12 cellular contexts compared by ENCODE assay signal in genomic region chr4:76012388-76012801, GRCh38. TPM values are rescaled to one million over a fixed set of nuclear protein-coding genes. Genes with fewer than 3 reads are reported as not detected.
DNase-seq lines count a peak whose midpoint lies in the region; ATAC-seq, FAIRE-seq and TF ChIP-seq lines count a peak whose summit lies in the region.
"Had no signal": no experiment of that assay in that cellular context is flagged by ENCODE, and none has a peak within 500 bp of the region (broad histone marks: within the 10 kb centered on the region; RNA-seq: fewer than 3 reads in every experiment).

No MANE protein-coding gene starts in this region.

- H3K27me3 Mint-ChIP-seq in HFFc6 (ENCODE audit: insufficient read depth) (peaks cover 7% of the 10 kb centered on the region), activated B cell treated with CpG ODN at 0.5 μM for 24 hours (no peaks in the 10 kb centered on the region)

- H3K9me3 ChIP-seq in iPS-20b (ENCODE audit: insufficient read depth, low read depth, low read length), result no peaks in the 10 kb centered on the region
- no peaks in the 10 kb centered on the region for H3K9me3 ChIP-seq in stomach
- H3K9me3 ChIP-seq in pancreas, result no peaks in the 10 kb centered on the region

- WGBS in stomach, 5 donors, result 23 to 59% (median 50%) methylated on average over 1 of the region's 1 CpG
- WGBS in pancreas, 2 donors, result 85 to 88% methylated on average over 1 of the region's 1 CpG

- H3K36me3 ChIP-seq in iPS-20b (ENCODE audit: insufficient read depth, low read depth, low read length), result no peaks in the 10 kb centered on the region
- no peaks in the 10 kb centered on the region for H3K36me3 ChIP-seq in stomach
- no peaks in the 10 kb centered on the region for H3K36me3 ChIP-seq in pancreas

- peak overlapping the region; percentile 81 for H3K4me3 Mint-ChIP-seq in HFFc6
- no peak overlapping the region for H3K4me3 Mint-ChIP-seq in activated B cell treated with CpG ODN at 0.5 μM for 24 hours
- H3K4me3 Mint-ChIP-seq: activated T-cell treated with anti-CD3 and anti-CD28 coated beads, Interleukin-2, amount 50 U/mL, for 72 hours had no signal

- CTCF ChIA-PET in activated B cell treated with CpG ODN at 0.5 μM for 24 hours (lab: Charles Lee), result interaction anchor here (0.7 kb wide), 1 partner anchor 237 kb away, joined by 3 read pairs; no protein-coding TSS in a partner anchor

- peaks cover 11% of the 10 kb centered on the region for H3K4me1 ChIP-seq in iPS-20b (ENCODE audit: insufficient read depth, low read length)
- peaks cover 0 to 16% (median 8%) of the 10 kb centered on the region in 4 donors for H3K4me1 ChIP-seq in stomach
- peaks cover 0 to 14% (median 13%) of the 10 kb centered on the region in 3 donors for H3K4me1 ChIP-seq in pancreas

- peak overlapping the region; percentile 58; the same call in 1 of the 2 replicates for H3K9ac ChIP-seq in iPS-20b (ENCODE audit: low read depth, low read length)

- POLR2A ChIA-PET in activated B cell treated with CpG ODN at 0.5 μM for 24 hours (lab: Charles Lee), result interaction anchor here (1.0 to 1.9 kb wide), 2 partner anchors 43 to 50 kb away, joined by 3 to 8 read pairs; no protein-coding TSS in a partner anchor

- H3K36me3 Mint-ChIP-seq in HFFc6 (ENCODE audit: low read depth), result no peaks in the 10 kb centered on the region
- H3K36me3 Mint-ChIP-seq in activated B cell treated with CpG ODN at 0.5 μM for 24 hours (ENCODE audit: low read depth), result no peaks in the 10 kb centered on the region

- ATAC-seq in activated B cell treated with CpG ODN at 0.5 μM for 24 hours (ENCODE audit: low read depth) (no peak), pancreas (no peak)

- DNase-seq in HFFc6, result peak; percentile 51
- DNase-seq in activated B cell treated with CpG ODN at 0.5 μM for 24 hours, result no peak
- DNase-seq in stomach, result no peak
- DNase-seq in activated naive CD4-positive, alpha-beta T cell treated with anti-CD3 and anti-CD28 coated beads, Interleukin-2, amount 50 U/mL, for 16 hours, result no peak
- DNase-seq in substantia nigra (lab: John Stamatoyannopoulos, UW), result no peak
- no peak for DNase-seq in pancreas
- DNase-seq in posterior vena cava (ENCODE audit: low spot score), result no peak
- DNase-seq: activated T-cell treated with anti-CD3 and anti-CD28 coated beads, Interleukin-2, amount 50 U/mL, for 72 hours; effector CD8-positive, alpha-beta T cell had no signal

- no peak overlapping the region for H3K4me3 ChIP-seq in iPS-20b (ENCODE audit: low read length)
- no peak overlapping the region for H3K4me3 ChIP-seq in stomach
- H3K4me3 ChIP-seq in pancreas, result no peak overlapping the region

- H3K9me3 Mint-ChIP-seq in HFFc6, result no peaks in the 10 kb centered on the region
- H3K9me3 Mint-ChIP-seq in activated B cell treated with CpG ODN at 0.5 μM for 24 hours, result no peaks in the 10 kb centered on the region
- H3K9me3 Mint-ChIP-seq: activated T-cell treated with anti-CD3 and anti-CD28 coated beads, Interleukin-2, amount 50 U/mL, for 72 hours had no signal

- peaks cover 27% of the 10 kb centered on the region for H3K4me1 Mint-ChIP-seq in HFFc6 (ENCODE audit: low read depth)
- H3K4me1 Mint-ChIP-seq in activated B cell treated with CpG ODN at 0.5 μM for 24 hours, result peaks cover 20% of the 10 kb centered on the region

- TF ChIP-seq EP300 in stomach (IDR thresholded peaks at IDR 0.05), result no peak

- H3K27ac Mint-ChIP-seq in HFFc6 (peak overlapping the region; percentile 97), activated B cell treated with CpG ODN at 0.5 μM for 24 hours (peak overlapping the region; percentile 47)
- H3K27ac Mint-ChIP-seq: activated T-cell treated with anti-CD3 and anti-CD28 coated beads, Interleukin-2, amount 50 U/mL, for 72 hours had no signal

- no peak for FAIRE-seq in pancreas (lab: Jason Lieb, UNC)

- no peaks in the 10 kb centered on the region for H3K27me3 ChIP-seq in iPS-20b (ENCODE audit: insufficient read depth, low read length)
- no peaks in the 10 kb centered on the region for H3K27me3 ChIP-seq in stomach
- H3K27me3 ChIP-seq in pancreas, result no peaks in the 10 kb centered on the region

- TF ChIP-seq CTCF in HFFc6 (IDR thresholded peaks at IDR 0.05) (no peak), activated B cell treated with CpG ODN at 0.5 μM for 24 hours (IDR thresholded peaks at IDR 0.05) (no peak), stomach (IDR thresholded peaks at IDR 0.05) (no peak), pancreas (IDR thresholded peaks at IDR 0.05) (no peak)

- no peak for TF ChIP-seq POLR2A in stomach (IDR thresholded peaks at IDR 0.05)

- intact Hi-C loops in activated B cell treated with CpG ODN at 0.5 μM for 24 hours (cut with micrococcal nuclease), result loop anchor here (2.0 kb wide), 1 partner anchor 22 kb away; no protein-coding TSS in a partner anchor
- intact Hi-C loops in stomach (cut with DNase I; ENCODE audit: low total_unique reads), result no loop called here
- intact Hi-C loops in pancreas (cut with DNase I), result no loop called here
- intact Hi-C loops in posterior vena cava (cut with DNase I), result no loop called here

- H3K27ac ChIP-seq in iPS-20b (ENCODE audit: low read length), result no peak overlapping the region
- H3K27ac ChIP-seq in stomach, result peak overlapping the region in 4 of 5 donors; percentile 52 to 72 (median 69)
- H3K27ac ChIP-seq in substantia nigra (ENCODE audit: low read depth, low read length, poor library complexity, severe bottlenecking), result no peak overlapping the region
- peak overlapping the region in 2 of 4 donors; percentile 15 to 51 for H3K27ac ChIP-seq in pancreas

RNA-seq across cellular contexts. Expression of gene CXCL9, which starts 5.1 kb away (rescaled TPM):
- total RNA-seq in HFFc6 (2021; fragmentation: NEBNext Ultra II Directional; extraction: Animal tissue kit (Norgen Biotek cat#: 25700)), result not detected
- total RNA-seq in activated B cell treated with CpG ODN at 0.5 μM for 24 hours (not detected in 2 replicates), stomach (1 to 10 TPM in 2 of 5 donors, under 1 TPM in 1, not detected in 2; 0.37 to 4.3 (median 1.2) TPM), pancreas (under 1 TPM in 5 of 6 donors, not detected in 1; 0.05 to 0.87 (median 0.16) TPM), posterior vena cava (1 to 10 TPM in 1 of 2 donors, under 1 TPM in 1; 0.56 to 2.1 TPM)
- polyA plus RNA-seq in stomach (1 to 10 TPM in 1 of 3 donors, under 1 TPM in 2; 0.25 to 4.0 (median 0.46) TPM), pancreas (under 1 TPM; 0.15 to 0.21 TPM)
- total RNA-seq: M059J had no signal

RNA-seq across cellular contexts. Expression of gene CXCL10, which starts 10.9 kb away (rescaled TPM):
- total RNA-seq in HFFc6 (2021; fragmentation: NEBNext Ultra II Directional; extraction: Animal tissue kit (Norgen Biotek cat#: 25700)), result not detected
- 0.17 TPM in 1 of 2 replicates, not detected in the other for total RNA-seq in activated B cell treated with CpG ODN at 0.5 μM for 24 hours
- total RNA-seq in stomach, result under 1 TPM in 1 of 5 donors, not detected in 4; 0.92 TPM
- polyA plus RNA-seq in stomach, result 10 to 100 TPM in 1 of 3 donors, 1 to 10 TPM in 2; 1.3 to 25.6 (median 4.1) TPM
- total RNA-seq in pancreas, result 1 to 10 TPM in 1 of 6 donors, under 1 TPM in 2, not detected in 3; 0.38 to 1.7 (median 0.83) TPM
- under 1 TPM; 0.19 to 0.34 TPM for polyA plus RNA-seq in pancreas
- under 1 TPM; 0.19 to 0.32 TPM for total RNA-seq in posterior vena cava

RNA-seq across cellular contexts. Expression of gene SDAD1, which starts 21.6 kb away (rescaled TPM):
- total RNA-seq in HFFc6 (2021; fragmentation: NEBNext Ultra II Directional; extraction: Animal tissue kit (Norgen Biotek cat#: 25700)), result 10 to 100 TPM; 38.0 to 47.2 (median 41.6) TPM
- total RNA-seq in activated B cell treated with CpG ODN at 0.5 μM for 24 hours (63.8 and 67.0 TPM in 2 replicates), stomach (10 to 100 TPM; 14.6 to 42.7 (median 33.0) TPM), pancreas (10 to 100 TPM; 14.5 to 26.1 (median 22.3) TPM), posterior vena cava (10 to 100 TPM; 39.8 to 46.4 TPM)
- polyA plus RNA-seq in stomach (10 to 100 TPM; 10.7 to 17.3 (median 14.4) TPM), pancreas (10 to 100 TPM in 1 of 2 donors, 1 to 10 TPM in 1; 7.6 to 17.6 TPM)

RNA-seq across cellular contexts. Expression of gene CXCL11, which starts 23.5 kb away (rescaled TPM):
- total RNA-seq in HFFc6 (2021; fragmentation: NEBNext Ultra II Directional; extraction: Animal tissue kit (Norgen Biotek cat#: 25700)), result not detected
- total RNA-seq in activated B cell treated with CpG ODN at 0.5 μM for 24 hours (not detected in 2 replicates), stomach (1 to 10 TPM in 1 of 5 donors, under 1 TPM in 1, not detected in 3; 0.43 to 1.3 TPM), pancreas (1 to 10 TPM in 4 of 6 donors, under 1 TPM in 2; 0.13 to 3.7 (median 2.2) TPM), posterior vena cava (under 1 TPM in 1 of 2 donors, not detected in 1; 0.14 TPM)
- polyA plus RNA-seq in stomach (1 to 10 TPM in 1 of 3 donors, under 1 TPM in 1, not detected in 1; 0.19 to 3.4 TPM), pancreas (under 1 TPM; 0.72 to 0.73 TPM)
- total RNA-seq: lower leg skin had no signal

Comparison
In these comparisons a context has a peak if more than half of its experiments do, and no peak if none do; other contexts are left out.
1. H3K27ac ChIP-seq: peak in stomach (4 of 5); none in iPS-20b (single experiment) and substantia nigra (single experiment).